8 cellular contexts compared by ENCODE assay signal in the genomic region with DNA sequence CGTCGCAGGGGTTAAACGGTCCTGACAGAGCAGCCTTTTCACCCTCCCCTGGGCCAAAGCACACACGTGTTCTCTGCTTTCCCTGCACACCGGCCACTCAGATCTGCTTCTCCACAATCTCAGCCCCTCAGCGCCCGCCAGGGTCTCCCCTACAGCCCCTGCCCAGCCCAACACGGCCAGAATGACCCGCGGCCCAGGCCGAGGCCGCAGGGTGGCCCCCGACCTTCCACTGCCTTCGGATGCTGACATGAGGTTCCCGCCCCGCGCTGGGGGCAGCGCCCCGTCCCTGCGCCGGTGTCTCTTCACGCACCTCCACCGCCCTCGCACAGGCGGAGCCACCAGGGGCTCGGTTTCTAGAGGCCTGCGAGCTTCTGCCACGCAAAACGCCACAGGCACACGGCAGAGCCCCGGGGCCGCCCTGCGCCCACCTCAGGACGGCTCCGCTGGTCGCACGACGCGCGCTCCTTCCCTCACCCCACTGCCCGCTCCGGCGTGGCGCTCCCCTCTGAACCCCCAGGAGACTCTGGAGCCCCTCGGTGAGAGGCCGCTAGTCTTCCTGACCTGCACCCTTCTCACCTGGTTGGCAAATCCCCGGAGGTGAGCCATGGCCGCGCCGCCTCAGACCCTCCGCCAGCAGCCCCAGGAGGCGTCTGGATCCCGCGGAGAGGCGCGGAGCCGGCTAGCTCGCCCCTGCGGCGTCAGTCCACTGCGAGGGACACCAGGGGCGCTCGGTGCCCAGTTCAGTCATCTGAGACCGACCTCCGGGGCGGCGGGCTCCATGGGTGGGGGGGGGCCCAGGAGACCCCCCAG. TPM values are rescaled to one million over a fixed set of nuclear protein-coding genes. Genes with fewer than 3 reads are reported as not detected.
DNase-seq lines count a peak whose midpoint lies in the region; ATAC-seq and TF ChIP-seq lines count a peak whose summit lies in the region.

No MANE protein-coding gene starts in this region.

- ATAC-seq in DND-41 (ENCODE audit: insufficient read depth, low read depth), result peak; percentile 14; the same call in 2 of the 3 replicates
- peak; percentile 15 for ATAC-seq in GM21367 (IDR thresholded peaks at IDR 0.05; ENCODE audit: unreplicated experiment)
- ATAC-seq in stimulated activated naive CD8-positive, alpha-beta T cell treated with anti-CD3 and anti-CD28 coated beads, Interleukin-15, amount 100 ng/mL, for 72 hours, result peak; percentile 47

- H3K27me3 Mint-ChIP-seq in stimulated activated naive CD8-positive, alpha-beta T cell treated with anti-CD3 and anti-CD28 coated beads, Interleukin-15, amount 100 ng/mL, for 72 hours, result no peaks in the 10 kb centered on the region

- H2AK5ac ChIP-seq in mesendoderm (ENCODE audit: low read length), result no peak overlapping the region

- H3K4me2 ChIP-seq in DND-41 (ENCODE audit: insufficient read depth, low read length) (peak overlapping the region; percentile 97), mesendoderm (ENCODE audit: low read length) (peak overlapping the region; percentile 63)

- no peak overlapping the region for H4K5ac ChIP-seq in mesendoderm (ENCODE audit: low read length)

- H2BK120ac ChIP-seq in mesendoderm (ENCODE audit: low read depth, low read length), result no peak overlapping the region

- H3K27ac Mint-ChIP-seq in stimulated activated naive CD8-positive, alpha-beta T cell treated with anti-CD3 and anti-CD28 coated beads, Interleukin-15, amount 100 ng/mL, for 72 hours, result peak overlapping the region; percentile 57 to 97

- H3K4me1 ChIP-seq in DND-41 (ENCODE audit: insufficient read depth, low read length) (peaks cover 36% of the 10 kb centered on the region), HUES48 (ENCODE audit: control insufficient read depth, insufficient read depth, low read length) (peaks cover 11% of the 10 kb centered on the region; the same call in 1 of the 2 replicates), ectodermal cell (ENCODE audit: control insufficient read depth, insufficient read depth, low read length) (peaks cover 12% of the 10 kb centered on the region), mesendoderm (ENCODE audit: control insufficient read depth, low read depth, low read length) (peaks cover 2% of the 10 kb centered on the region)

- H3K18ac ChIP-seq in mesendoderm (ENCODE audit: low read length), result peak overlapping the region; percentile 97

- peak overlapping the region; percentile 96 for H3K56ac ChIP-seq in mesendoderm (ENCODE audit: low read length)

- H2BK5ac ChIP-seq in mesendoderm (ENCODE audit: low read length), result no peak overlapping the region

- H3K27me3 ChIP-seq in DND-41 (ENCODE audit: insufficient read depth, low read length, poor library complexity), result no peaks in the 10 kb centered on the region
- peaks cover 6% of the 10 kb centered on the region for H3K27me3 ChIP-seq in HUES48 (ENCODE audit: control insufficient read depth, insufficient read depth, low read length)
- peaks cover 9% of the 10 kb centered on the region for H3K27me3 ChIP-seq in ectodermal cell (ENCODE audit: control insufficient read depth, insufficient read depth, low read length, poor library complexity, severe bottlenecking)
- no peaks in the 10 kb centered on the region for H3K27me3 ChIP-seq in mesendoderm (ENCODE audit: insufficient read depth, low read length, poor library complexity)

- no peak overlapping the region for H3K23ac ChIP-seq in mesendoderm (ENCODE audit: low read length)

- peaks cover 48% of the 10 kb centered on the region for H3K79me2 ChIP-seq in DND-41 (ENCODE audit: insufficient read depth, low read length)
- H3K79me2 ChIP-seq in mesendoderm (ENCODE audit: control insufficient read depth, insufficient read depth, low read length), result peaks cover 42% of the 10 kb centered on the region

- peak overlapping the region; percentile 88 for H3K9ac ChIP-seq in DND-41 (ENCODE audit: low read depth, low read length)
- peak overlapping the region; percentile 50; the same call in 1 of the 2 replicates for H3K9ac ChIP-seq in HUES48 (ENCODE audit: low read depth, low read length)
- peak overlapping the region; percentile 97 for H3K9ac ChIP-seq in mesendoderm (ENCODE audit: low read length)

- peak overlapping the region; percentile 87 to 95 for H3K4me3 Mint-ChIP-seq in stimulated activated naive CD8-positive, alpha-beta T cell treated with anti-CD3 and anti-CD28 coated beads, Interleukin-15, amount 100 ng/mL, for 72 hours

- DNase-seq in DND-41, result no peak
- DNase-seq in activated CD4-positive, CD25-positive, alpha-beta regulatory T cell treated with anti-CD3 and anti-CD28 coated beads, Interleukin-2, amount 50 U/mL, for 72 hours, result peak; percentile 55
- peak; percentile 70 for DNase-seq in mesendoderm
- DNase-seq in stimulated activated naive CD8-positive, alpha-beta T cell treated with anti-CD3 and anti-CD28 coated beads, Interleukin-15, amount 100 ng/mL, for 72 hours, result peak; percentile 50
- DNase-seq in NOMO-1 treated with dmso at 0.1 percent for 144 hours (lab: John Stamatoyannopoulos, UW; ENCODE audit: unreplicated experiment), result no peak

- peaks cover 40% of the 10 kb centered on the region for H3K4me1 Mint-ChIP-seq in stimulated activated naive CD8-positive, alpha-beta T cell treated with anti-CD3 and anti-CD28 coated beads, Interleukin-15, amount 100 ng/mL, for 72 hours

- H3K9me3 ChIP-seq in DND-41 (ENCODE audit: insufficient read depth, low read length, severe bottlenecking), result no peaks in the 10 kb centered on the region
- H3K9me3 ChIP-seq in HUES48 (ENCODE audit: control insufficient read depth, insufficient read depth, low read length), result no peaks in the 10 kb centered on the region
- no peaks in the 10 kb centered on the region for H3K9me3 ChIP-seq in ectodermal cell (ENCODE audit: control insufficient read depth, low read length)

- no peak overlapping the region for H2BK15ac ChIP-seq in mesendoderm (replicated peaks; ENCODE audit: low read depth)

- H3K36me3 ChIP-seq in DND-41 (ENCODE audit: insufficient read depth, low read length) (peaks cover 20% of the 10 kb centered on the region; the same call in 1 of the 2 replicates), HUES48 (ENCODE audit: control insufficient read depth, insufficient read depth, low read length) (peaks cover 3% of the 10 kb centered on the region; the same call in 1 of the 2 replicates), ectodermal cell (ENCODE audit: control insufficient read depth, insufficient read depth, low read length) (no peaks in the 10 kb centered on the region), mesendoderm (ENCODE audit: control insufficient read depth, insufficient read depth, low read length) (peaks cover 1% of the 10 kb centered on the region)

- no peak overlapping the region for H4K8ac ChIP-seq in mesendoderm (ENCODE audit: low read depth, low read length)

- H3K79me1 ChIP-seq in mesendoderm (ENCODE audit: low read length), result peaks cover 29% of the 10 kb centered on the region

- H3K4ac ChIP-seq in mesendoderm (ENCODE audit: low read depth, low read length), result peak overlapping the region; percentile 82

- peak overlapping the region; percentile 68 for H2AFZ ChIP-seq in DND-41 (ENCODE audit: low read depth, low read length)

- peak overlapping the region; percentile 66 for H3K27ac ChIP-seq in DND-41 (ENCODE audit: low read length)
- peak overlapping the region; percentile 83 for H3K27ac ChIP-seq in HUES48 (ENCODE audit: low read depth, low read length)
- no peak overlapping the region for H3K27ac ChIP-seq in ectodermal cell (ENCODE audit: insufficient read depth, low read depth, low read length, poor library complexity, severe bottlenecking)
- peak overlapping the region; percentile 48 for H3K27ac ChIP-seq in mesendoderm (ENCODE audit: low read depth, low read length)

- H3K4me3 ChIP-seq in DND-41 (ENCODE audit: low read depth in 1 of 2, low read length in 2 of 2), result peak overlapping the region; percentile 87 to 94
- H3K4me3 ChIP-seq in HUES48 (ENCODE audit: low read depth, low read length), result peak overlapping the region; percentile 80
- H3K4me3 ChIP-seq in ectodermal cell (ENCODE audit: insufficient read depth, low read depth, low read length), result peak overlapping the region; percentile 66
- H3K4me3 ChIP-seq in mesendoderm (ENCODE audit: low read length), result peak overlapping the region; percentile 92

- no peak for TF ChIP-seq CTCF in DND-41 (IDR thresholded peaks at IDR 0.05; ENCODE audit: borderline replicate concordance, extremely low read depth, low read length, poor library complexity, severe bottlenecking)

- no peaks in the 10 kb centered on the region for H3K9me3 Mint-ChIP-seq in stimulated activated naive CD8-positive, alpha-beta T cell treated with anti-CD3 and anti-CD28 coated beads, Interleukin-15, amount 100 ng/mL, for 72 hours

- H4K20me1 ChIP-seq in DND-41 (ENCODE audit: insufficient read depth, low read length), result peaks cover 36% of the 10 kb centered on the region

- 1 to 2% methylated on average over 67 of the region's 67 CpGs for WGBS in ectodermal cell, 2 experiments
- WGBS in mesendoderm (ENCODE audit: extremely low coverage, insufficient coverage, low lambda C conversion rate), result no CpG with 5 or more reads among the region's 67 CpGs

RNA-seq across cellular contexts. Expression of a gene that starts 0.7 kb away (rescaled TPM):
- 219 TPM for polyA plus RNA-seq in ectodermal cell (2013, experiment 1 of 4)
- polyA plus RNA-seq in ectodermal cell (2013, experiment 2 of 4), result 227 TPM
- polyA plus RNA-seq in ectodermal cell (2013, experiment 3 of 4), result 191 TPM
- polyA plus RNA-seq in ectodermal cell (2013, experiment 4 of 4), result 217 TPM
- polyA plus RNA-seq in mesendoderm (2013, experiment 1 of 2), result 106 TPM
- 109 TPM for polyA plus RNA-seq in mesendoderm (2013, experiment 2 of 2)

RNA-seq across cellular contexts. Expression of a gene that starts 50.9 kb away (rescaled TPM):
- 22.5 TPM for polyA plus RNA-seq in ectodermal cell (2013, experiment 1 of 4)
- polyA plus RNA-seq in ectodermal cell (2013, experiment 2 of 4), result 20.0 TPM
- polyA plus RNA-seq in ectodermal cell (2013, experiment 3 of 4), result 16.3 TPM
- polyA plus RNA-seq in ectodermal cell (2013, experiment 4 of 4), result 16.7 TPM
- polyA plus RNA-seq in mesendoderm (2013, experiment 1 of 2), result 30.7 TPM
- 31.0 TPM for polyA plus RNA-seq in mesendoderm (2013, experiment 2 of 2)

Comparison
In these comparisons a context has a peak if more than half of its experiments do, and no peak if none do; other contexts are left out.
1. DNase-seq: peak in activated CD4-positive, CD25-positive, alpha-beta regulatory T cell treated with anti-CD3 and anti-CD28 coated beads, Interleukin-2, amount 50 U/mL, for 72 hours (single experiment), mesendoderm (single experiment) and stimulated activated naive CD8-positive, alpha-beta T cell treated with anti-CD3 and anti-CD28 coated beads, Interleukin-15, amount 100 ng/mL, for 72 hours (2 of 2); none in DND-41 (single experiment) and NOMO-1 treated with dmso at 0.1 percent for 144 hours (single experiment).
2. Peak in every context shown above with its lines, with median percentiles within 50 percentile points of each other: ATAC-seq, H3K4me3 ChIP-seq and H3K9ac ChIP-seq.